ENCODE assay signal across 24 cellular contexts in the genomic region with DNA sequence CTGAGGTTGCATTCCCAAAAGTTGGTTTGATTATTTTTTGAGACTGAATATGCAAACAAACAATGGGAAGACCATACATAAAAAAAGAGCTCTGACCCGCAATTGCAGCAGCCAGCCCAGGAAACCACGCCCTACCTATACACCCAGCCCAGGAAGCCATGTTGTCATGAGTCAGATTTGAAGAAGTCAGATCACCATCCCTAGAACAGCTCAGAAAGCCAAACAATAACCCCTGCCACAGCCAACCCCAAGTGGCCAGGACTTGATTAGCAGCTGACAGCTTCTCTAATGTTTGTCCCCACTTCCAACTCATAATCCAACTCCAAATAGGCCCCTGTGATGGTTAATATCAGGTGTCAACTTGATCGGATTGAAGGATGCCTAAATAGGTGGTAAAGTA.
DNase-seq lines count a peak whose midpoint lies in the region; ATAC-seq, FAIRE-seq and TF ChIP-seq lines count a peak whose summit lies in the region.
"Had no signal": no experiment of that assay in that cellular context is flagged by ENCODE, and none has a peak within 500 bp of the region (broad histone marks: within the 10 kb centered on the region; RNA-seq: fewer than 3 reads in every experiment).

No MANE protein-coding gene starts in this region.

- peaks cover 3 to 9% of the 10 kb centered on the region in 2 donors for H3K9me3 Mint-ChIP-seq in activated T-cell treated with anti-CD3 and anti-CD28 coated beads, Interleukin-2, amount 50 U/mL, for 72 hours
- H3K9me3 Mint-ChIP-seq in CD8-positive, alpha-beta memory T cell = peaks cover 4 to 13% (median 6%) of the 10 kb centered on the region in 5 donors
- H3K9me3 Mint-ChIP-seq in activated CD4-positive, alpha-beta memory T cell treated with anti-CD3 and anti-CD28 coated beads for 36 hours = peaks cover 8% of the 10 kb centered on the region
- H3K9me3 Mint-ChIP-seq: natural killer cell had no signal

- CTCF ChIA-PET in CD8-positive, alpha-beta memory T cell (lab: Charles Lee) = interaction anchor here (1.3 kb wide), 1 partner anchor 19 kb away, joined by 6 read pairs; no protein-coding TSS in a partner anchor
- CTCF ChIA-PET in activated CD4-positive, alpha-beta memory T cell treated with anti-CD3 and anti-CD28 coated beads for 36 hours (lab: Charles Lee) = no interaction called here

- no peaks in the 10 kb centered on the region for H3K36me3 Mint-ChIP-seq in activated T-cell treated with anti-CD3 and anti-CD28 coated beads, Interleukin-2, amount 50 U/mL, for 72 hours (ENCODE audit: insufficient read depth in 2 of 2)
- H3K36me3 Mint-ChIP-seq in CD8-positive, alpha-beta memory T cell = peaks cover 0 to 23% (median 8%) of the 10 kb centered on the region in 3 donors
- H3K36me3 Mint-ChIP-seq in activated CD4-positive, alpha-beta memory T cell treated with anti-CD3 and anti-CD28 coated beads for 36 hours = peaks cover 9% of the 10 kb centered on the region
- H3K36me3 Mint-ChIP-seq: natural killer cell had no signal

- H3K9me3 ChIP-seq in CD8-positive, alpha-beta memory T cell (ENCODE audit: low read length) = no peaks in the 10 kb centered on the region
- H3K9me3 ChIP-seq: vagina had no signal

- peak; percentile 7 to 24 for DNase-seq in activated T-cell treated with anti-CD3 and anti-CD28 coated beads, Interleukin-2, amount 50 U/mL, for 72 hours
- no peak for DNase-seq in activated T-cell treated with anti-CD3 and anti-CD28 coated beads for 4 hours
- no peak for DNase-seq in CD8-positive, alpha-beta memory T cell
- peak; percentile 50 for DNase-seq in activated CD4-positive, alpha-beta memory T cell treated with anti-CD3 and anti-CD28 coated beads for 36 hours
- no peak for DNase-seq in epithelial cell of prostate (ENCODE audit: low read depth, low spot score)
- DNase-seq in D721Med (ENCODE audit: insufficient read length, low spot score) = no peak
- no peak for DNase-seq in inferior parietal cortex (ENCODE audit: extremely low spot score)
- DNase-seq: ACHN; activated CD8-positive, alpha-beta memory T cell treated with anti-CD3 and anti-CD28 coated beads for 24 hours; aorta; erythroblast; foreskin melanocyte; H7; IMR-90; left lung; natural killer cell; SIG-M5; substantia nigra had no signal

- H3K36me3 ChIP-seq in CD8-positive, alpha-beta memory T cell (ENCODE audit: insufficient read depth, low read length) = no peaks in the 10 kb centered on the region
- H3K36me3 ChIP-seq: BLaER1, left lung, vagina had no signal

- no peak overlapping the region for H3K27ac Mint-ChIP-seq in activated T-cell treated with anti-CD3 and anti-CD28 coated beads, Interleukin-2, amount 50 U/mL, for 72 hours
- peak overlapping the region in 4 of 8 donors; percentile 13 to 84 (median 46) for H3K27ac Mint-ChIP-seq in CD8-positive, alpha-beta memory T cell
- H3K27ac Mint-ChIP-seq in activated CD4-positive, alpha-beta memory T cell treated with anti-CD3 and anti-CD28 coated beads for 36 hours = no peak overlapping the region
- H3K27ac Mint-ChIP-seq: natural killer cell had no signal

- H3K4me1 ChIP-seq in CD8-positive, alpha-beta memory T cell (ENCODE audit: insufficient read depth, low read length) = peaks cover 15% of the 10 kb centered on the region
- H3K4me1 ChIP-seq: BLaER1, left lung, vagina had no signal

- H3K27me3 ChIP-seq in CD8-positive, alpha-beta memory T cell (ENCODE audit: insufficient read depth, low read length, poor library complexity, severe bottlenecking) = no peaks in the 10 kb centered on the region
- H3K27me3 ChIP-seq: BLaER1, vagina had no signal

- TF ChIP-seq CTCF in D721Med (IDR thresholded peaks at IDR 0.05; ENCODE audit: insufficient read depth, missing control alignments) = no peak

- intact Hi-C loops in activated CD4-positive, alpha-beta memory T cell treated with anti-CD3 and anti-CD28 coated beads for 36 hours (cut with micrococcal nuclease) = no loop called here

- H3K4me1 Mint-ChIP-seq in activated T-cell treated with anti-CD3 and anti-CD28 coated beads, Interleukin-2, amount 50 U/mL, for 72 hours (ENCODE audit: low read depth) = peaks cover 8% of the 10 kb centered on the region
- H3K4me1 Mint-ChIP-seq in CD8-positive, alpha-beta memory T cell = peaks cover 21 to 25% (median 22%) of the 10 kb centered on the region in 3 donors
- H3K4me1 Mint-ChIP-seq in activated CD4-positive, alpha-beta memory T cell treated with anti-CD3 and anti-CD28 coated beads for 36 hours (ENCODE audit: low read depth) = peaks cover 21% of the 10 kb centered on the region

- POLR2A ChIA-PET in CD8-positive, alpha-beta memory T cell (lab: Charles Lee) = no interaction called here
- POLR2A ChIA-PET in activated CD4-positive, alpha-beta memory T cell treated with anti-CD3 and anti-CD28 coated beads for 36 hours (lab: Charles Lee) = interaction anchor here (0.9 kb wide), 1 partner anchor 19 kb away, joined by 3 read pairs; no protein-coding TSS in a partner anchor

- H3K27ac ChIP-seq in CD8-positive, alpha-beta memory T cell (ENCODE audit: low read depth, low read length) = no peak overlapping the region
- peak overlapping the region; percentile 63 for H3K27ac ChIP-seq in epithelial cell of prostate
- H3K27ac ChIP-seq: BLaER1, HL-60, left lung, PC-9, vagina had no signal

- no peak for FAIRE-seq in D721Med (lab: Jason Lieb, UNC)

- H3K4me3 ChIP-seq in CD8-positive, alpha-beta memory T cell (ENCODE audit: low read length) = no peak overlapping the region
- H3K4me3 ChIP-seq: BLaER1, left lung, PC-9, vagina had no signal

- no peaks in the 10 kb centered on the region for H3K27me3 Mint-ChIP-seq in activated T-cell treated with anti-CD3 and anti-CD28 coated beads, Interleukin-2, amount 50 U/mL, for 72 hours (ENCODE audit: low read depth)
- peaks cover 0 to 4% of the 10 kb centered on the region in 2 donors for H3K27me3 Mint-ChIP-seq in CD8-positive, alpha-beta memory T cell
- no peaks in the 10 kb centered on the region for H3K27me3 Mint-ChIP-seq in activated CD4-positive, alpha-beta memory T cell treated with anti-CD3 and anti-CD28 coated beads for 36 hours

- no peak overlapping the region for H3K4me3 Mint-ChIP-seq in activated T-cell treated with anti-CD3 and anti-CD28 coated beads, Interleukin-2, amount 50 U/mL, for 72 hours
- peak overlapping the region in 6 of 7 donors; percentile 13 to 76 (median 30) for H3K4me3 Mint-ChIP-seq in CD8-positive, alpha-beta memory T cell
- H3K4me3 Mint-ChIP-seq in activated CD4-positive, alpha-beta memory T cell treated with anti-CD3 and anti-CD28 coated beads for 36 hours = no peak overlapping the region
- H3K4me3 Mint-ChIP-seq: central memory CD8-positive, alpha-beta T cell; natural killer cell had no signal

- ATAC-seq in activated T-cell treated with anti-CD3 and anti-CD28 coated beads, Interleukin-2, amount 50 U/mL, for 72 hours (replicated peaks in 1 of 2) = peak; percentile 70 to 91
- no peak for ATAC-seq in GM21723 (IDR thresholded peaks at IDR 0.05; ENCODE audit: unreplicated experiment)
- ATAC-seq: left lung, natural killer cell had no signal

Comparison
In these comparisons a context has a peak if more than half of its experiments do, and no peak if none do; other contexts are left out.
1. DNase-seq: peak in activated T-cell treated with anti-CD3 and anti-CD28 coated beads, Interleukin-2, amount 50 U/mL, for 72 hours (2 of 2) and activated CD4-positive, alpha-beta memory T cell treated with anti-CD3 and anti-CD28 coated beads for 36 hours (single experiment); none in activated T-cell treated with anti-CD3 and anti-CD28 coated beads for 4 hours (single experiment), CD8-positive, alpha-beta memory T cell (0 of 5), epithelial cell of prostate (single experiment), D721Med (single experiment) and inferior parietal cortex (single experiment).
2. H3K4me3 Mint-ChIP-seq: peak in CD8-positive, alpha-beta memory T cell (6 of 7); none in activated T-cell treated with anti-CD3 and anti-CD28 coated beads, Interleukin-2, amount 50 U/mL, for 72 hours (0 of 2) and activated CD4-positive, alpha-beta memory T cell treated with anti-CD3 and anti-CD28 coated beads for 36 hours (single experiment).